In the genomic region with DNA sequence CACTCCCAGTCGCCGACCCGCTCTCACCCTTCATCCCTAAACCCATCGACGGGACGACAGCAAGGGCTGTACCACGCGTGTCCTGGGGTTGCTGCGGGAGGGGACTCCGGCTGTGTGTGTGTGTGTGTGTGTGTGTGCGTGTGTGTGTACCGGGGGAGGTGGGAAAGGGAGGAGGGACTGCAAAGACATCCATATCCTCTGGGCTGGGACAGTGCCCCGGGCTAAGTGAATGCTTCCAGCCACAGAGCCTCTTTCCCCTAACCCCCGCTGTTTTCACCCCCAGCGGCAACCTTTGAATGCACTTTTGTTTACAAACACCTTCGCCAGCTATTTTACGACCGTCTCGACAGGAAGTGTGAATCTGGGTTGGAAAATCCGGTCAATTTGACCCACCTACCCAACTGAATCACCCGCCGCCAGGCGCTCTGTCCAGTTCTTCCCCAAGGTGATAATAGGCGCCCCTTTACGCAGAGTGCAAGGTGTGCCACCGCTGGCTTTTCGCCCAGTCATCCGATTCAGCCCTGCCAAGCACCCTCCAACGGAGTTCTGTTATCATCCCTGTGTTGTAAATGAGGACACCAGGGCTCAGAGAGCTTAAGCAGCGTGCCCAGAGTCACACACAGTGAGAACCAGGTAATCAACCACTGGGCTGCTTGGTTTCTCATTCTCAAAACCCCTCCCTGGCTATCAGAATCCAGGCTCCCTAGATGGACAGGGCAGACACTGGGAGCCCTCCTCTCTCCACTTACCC, we compare ENCODE assay signal across 8 cellular contexts. TPM values are rescaled to one million over a fixed set of nuclear protein-coding genes. Genes with fewer than 3 reads are reported as not detected.
DNase-seq lines count a peak whose midpoint lies in the region; ATAC-seq and TF ChIP-seq lines count a peak whose summit lies in the region.

No MANE protein-coding gene starts in this region.

- H3K4me3 ChIP-seq in HUES64 (ENCODE audit: low read length) (peak overlapping the region; percentile 90), right atrium auricular region (peak overlapping the region; percentile 87 to 99)

- POLR2A ChIA-PET in activated CD8-positive, alpha-beta T cell treated with anti-CD3 and anti-CD28 coated beads, Interleukin-2, amount 10 ng/mL, durations not matched to agents 7 days and 5 days (lab: Charles Lee): no interaction called here

- peaks cover 24% of the 10 kb centered on the region for H3K36me3 ChIP-seq in HUES64 (ENCODE audit: insufficient read depth, low read length)
- H3K36me3 ChIP-seq in right atrium auricular region: peaks cover 15% of the 10 kb centered on the region

- H3K4me1 ChIP-seq in HUES64 (ENCODE audit: insufficient read depth, low read length) (peaks cover 48% of the 10 kb centered on the region), right atrium auricular region (peaks cover 0 to 56% of the 10 kb centered on the region in 2 donors)

- peaks cover 12% of the 10 kb centered on the region for H3K4me1 Mint-ChIP-seq in CD14-positive monocyte
- H3K4me1 Mint-ChIP-seq in activated CD8-positive, alpha-beta T cell treated with anti-CD3 and anti-CD28 coated beads, Interleukin-2, amount 10 ng/mL, durations not matched to agents 7 days and 5 days (ENCODE audit: low read depth): peaks cover 10% of the 10 kb centered on the region

- peak; percentile 23 for ATAC-seq in activated CD8-positive, alpha-beta T cell treated with anti-CD3 and anti-CD28 coated beads, Interleukin-2, amount 10 ng/mL, durations not matched to agents 7 days and 5 days
- ATAC-seq in sciatic nerve: peak; percentile 27
- no peak for ATAC-seq in HG02571 (IDR thresholded peaks at IDR 0.05; ENCODE audit: unreplicated experiment)
- ATAC-seq in HG03135 (IDR thresholded peaks at IDR 0.05; ENCODE audit: unreplicated experiment): no peak

- peaks cover 0 to 10% (median 5%) of the 10 kb centered on the region in 7 donors for H3K9me3 Mint-ChIP-seq in CD14-positive monocyte
- H3K9me3 Mint-ChIP-seq in activated CD8-positive, alpha-beta T cell treated with anti-CD3 and anti-CD28 coated beads, Interleukin-2, amount 10 ng/mL, durations not matched to agents 7 days and 5 days (ENCODE audit: insufficient read depth): no peaks in the 10 kb centered on the region

- H3K27me3 Mint-ChIP-seq in CD14-positive monocyte (ENCODE audit: low read depth in 3 of 3): peaks cover 53 to 71% (median 67%) of the 10 kb centered on the region in 3 donors
- peaks cover 51% of the 10 kb centered on the region for H3K27me3 Mint-ChIP-seq in activated CD8-positive, alpha-beta T cell treated with anti-CD3 and anti-CD28 coated beads, Interleukin-2, amount 10 ng/mL, durations not matched to agents 7 days and 5 days (ENCODE audit: low read depth)

- no peak overlapping the region for H3K27ac Mint-ChIP-seq in CD14-positive monocyte
- H3K27ac Mint-ChIP-seq in activated CD8-positive, alpha-beta T cell treated with anti-CD3 and anti-CD28 coated beads, Interleukin-2, amount 10 ng/mL, durations not matched to agents 7 days and 5 days: no peak overlapping the region

- H3K27ac ChIP-seq in HUES64 (ENCODE audit: low read depth, low read length) (peak overlapping the region; percentile 100), right atrium auricular region (peak overlapping the region; percentile 96 to 100)

- DNase-seq in CD14-positive monocyte (ENCODE audit: low spot score) (no peak), right atrium auricular region (ENCODE audit: low spot score) (peak; percentile 58), sciatic nerve (ENCODE audit: low spot score) (peak; percentile 75), NAMALWA (ENCODE audit: low spot score) (no peak)
- no peak for DNase-seq in activated CD8-positive, alpha-beta T cell treated with anti-CD3 and anti-CD28 coated beads, Interleukin-2, amount 10 ng/mL, durations not matched to agents 7 days and 5 days

- CTCF ChIA-PET in activated CD8-positive, alpha-beta T cell treated with anti-CD3 and anti-CD28 coated beads, Interleukin-2, amount 10 ng/mL, durations not matched to agents 7 days and 5 days (lab: Charles Lee): interaction anchor here (1.3 kb wide), 1 partner anchor 162 kb away, joined by 4 read pairs; no protein-coding TSS in a partner anchor

- H3K9me3 ChIP-seq in HUES64 (ENCODE audit: insufficient read depth, low read depth, low read length): no peaks in the 10 kb centered on the region
- no peaks in the 10 kb centered on the region for H3K9me3 ChIP-seq in right atrium auricular region

- under 1% methylated on average over 29 of the region's 30 CpGs for WGBS in HUES64

- H3K27me3 ChIP-seq in HUES64 (ENCODE audit: insufficient read depth, low read length) (peaks cover 30% of the 10 kb centered on the region), right atrium auricular region (no peaks in the 10 kb centered on the region)

- H3K4me3 Mint-ChIP-seq in CD14-positive monocyte: peak overlapping the region; percentile 76 to 95
- peak overlapping the region; percentile 60 for H3K4me3 Mint-ChIP-seq in activated CD8-positive, alpha-beta T cell treated with anti-CD3 and anti-CD28 coated beads, Interleukin-2, amount 10 ng/mL, durations not matched to agents 7 days and 5 days

- intact Hi-C loops in CD14-positive monocyte (cut with micrococcal nuclease): no loop called here
- intact Hi-C loops in sciatic nerve (cut with DNase I): loop anchor here (5.0 to 10.0 kb wide), 3 partner anchors 63 to 100 kb away; no protein-coding TSS in a partner anchor

- TF ChIP-seq CTCF in CD14-positive monocyte (IDR thresholded peaks at IDR 0.05) (no peak), right atrium auricular region (IDR thresholded peaks at IDR 0.05) (no peak)

- H3K9ac ChIP-seq in HUES64 (ENCODE audit: low read depth, low read length): peak overlapping the region; percentile 99

- H3K36me3 Mint-ChIP-seq in CD14-positive monocyte: peaks cover 0 to 4% of the 10 kb centered on the region in 2 donors
- H3K36me3 Mint-ChIP-seq in activated CD8-positive, alpha-beta T cell treated with anti-CD3 and anti-CD28 coated beads, Interleukin-2, amount 10 ng/mL, durations not matched to agents 7 days and 5 days (ENCODE audit: low read depth): no peaks in the 10 kb centered on the region

RNA-seq across cellular contexts. Expression of a gene that starts 0.7 kb away (rescaled TPM):
- polyA plus RNA-seq in CD14-positive monocyte: not detected
- polyA plus RNA-seq in HUES64 (2013, experiment 1 of 2): 32.8 TPM
- 42.5 TPM for polyA plus RNA-seq in HUES64 (2013, experiment 2 of 2)
- total RNA-seq in activated CD8-positive, alpha-beta T cell treated with anti-CD3 and anti-CD28 coated beads, Interleukin-2, amount 10 ng/mL, durations not matched to agents 7 days and 5 days: not detected
- 100 to 1,000 TPM in 1 of 2 donors, 10 to 100 TPM in 1; 62.3 to 119 TPM for total RNA-seq in right atrium auricular region
- 158 TPM for total RNA-seq in sciatic nerve

Comparison
In these comparisons a context has a peak if more than half of its experiments do, and no peak if none do; other contexts are left out.
1. DNase-seq: peak in right atrium auricular region (single experiment) and sciatic nerve (single experiment); none in CD14-positive monocyte (single experiment), activated CD8-positive, alpha-beta T cell treated with anti-CD3 and anti-CD28 coated beads, Interleukin-2, amount 10 ng/mL, durations not matched to agents 7 days and 5 days (single experiment) and NAMALWA (single experiment).
2. ATAC-seq: peak in activated CD8-positive, alpha-beta T cell treated with anti-CD3 and anti-CD28 coated beads, Interleukin-2, amount 10 ng/mL, durations not matched to agents 7 days and 5 days (single experiment) and sciatic nerve (single experiment); none in HG02571 (single experiment) and HG03135 (single experiment).
3. RNA of a gene that starts 0.7 kb away (total RNA-seq): 158 TPM in sciatic nerve (single experiment) and 62.3 to 119 TPM in right atrium auricular region; not detected in activated CD8-positive, alpha-beta T cell treated with anti-CD3 and anti-CD28 coated beads, Interleukin-2, amount 10 ng/mL, durations not matched to agents 7 days and 5 days; every median in the first group is over 10 times any median in the second.